37 cellular contexts compared by ENCODE assay signal in the genomic region with DNA sequence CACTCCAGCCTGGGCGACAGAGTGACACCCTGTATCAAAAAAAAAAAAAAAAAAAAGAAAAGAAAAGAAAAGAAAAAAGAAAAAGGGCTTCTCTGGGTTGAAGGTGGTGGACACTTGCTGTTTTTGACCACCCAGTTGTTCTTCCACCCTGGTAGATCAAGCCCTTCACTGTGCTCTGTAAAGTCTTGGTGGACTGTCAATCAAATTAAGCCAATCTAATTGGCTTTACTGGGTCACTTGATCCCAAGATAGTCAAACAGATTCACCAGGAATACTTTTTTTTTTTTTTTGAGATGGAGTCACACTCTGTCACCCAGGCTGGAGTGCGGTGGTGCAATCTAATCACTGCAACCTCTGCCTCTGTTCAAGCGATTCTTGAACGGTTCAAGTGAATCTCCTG.
"Had no signal": no experiment of that assay in that cellular context is flagged by ENCODE, and none has a peak within 500 bp of the region (broad histone marks: within the 10 kb centered on the region; RNA-seq: fewer than 3 reads in every experiment).

No MANE protein-coding gene starts in this region.

- H3K4me3 Mint-ChIP-seq: activated B cell treated with CpG ODN at 0.5 μM for 24 hours; activated CD4-positive, alpha-beta memory T cell treated with anti-CD3 and anti-CD28 coated beads for 36 hours; activated CD4-positive, alpha-beta T cell treated with anti-CD3 and anti-CD28 coated beads, Interleukin-2, amount 10 ng/mL, durations not matched to agents 24 days and 14 days; activated CD8-positive, alpha-beta T cell treated with anti-CD3 and anti-CD28 coated beads for 36 hours; activated naive CD4-positive, alpha-beta T cell treated with anti-CD3 and anti-CD28 coated beads, Interleukin-2, amount 10 ng/mL, durations not matched to agents 7 days and 5 days; activated naive CD4-positive, alpha-beta T cell treated with anti-CD3 and anti-CD28 coated beads, Interleukin-2, amount 50 U/mL, for 24 hours; activated naive CD8-positive, alpha-beta T cell; activated naive CD8-positive, alpha-beta T cell treated with anti-CD3 and anti-CD28 coated beads, Interleukin-2, amount 10 ng/mL, durations not matched to agents 7 days and 5 days; activated naive CD8-positive, alpha-beta T cell treated with anti-CD3 and anti-CD28 coated beads, Interleukin-2, amount 50 U/mL, for 24 hours; activated T-cell treated with anti-CD3 and anti-CD28 coated beads, Interleukin-2, amount 50 U/mL, for 4 hours; activated T-cell treated with anti-CD3 and anti-CD28 coated beads, Interleukin-2, amount 50 U/mL, for 72 hours; brain; central memory CD8-positive, alpha-beta T cell; T-helper 2 cell treated with Interferon-gamma antibody and Interleukin-4, amounts not matched to agents 5 μg/mL and 100 μg/mL, for 36 hours had no signal

- H3K36me3 ChIP-seq: ascending aorta, cardiac muscle cell, colonic mucosa had no signal

- H3K27me3 ChIP-seq: ascending aorta, cardiac muscle cell, colonic mucosa had no signal

- FAIRE-seq: bronchial epithelial cell, TTC549 had no signal

- H3K4me1 ChIP-seq: ascending aorta, colonic mucosa had no signal

- DNase-seq: activated B cell treated with CpG ODN at 0.5 μM for 24 hours; activated CD4-positive, alpha-beta memory T cell treated with anti-CD3 and anti-CD28 coated beads for 36 hours; activated CD4-positive, alpha-beta T cell treated with anti-CD3 and anti-CD28 coated beads for 4 hours; activated CD4-positive, alpha-beta T cell treated with anti-CD3 and anti-CD28 coated beads, Interleukin-2, amount 10 ng/mL, durations not matched to agents 24 days and 14 days; activated CD4-positive, alpha-beta T cell treated with anti-CD3 and anti-CD28 coated beads, Interleukin-2, amount 50 U/mL, for 1 hour; activated CD4-positive, alpha-beta T cell treated with anti-CD3 and anti-CD28 coated beads, Interleukin-2, amount 50 U/mL, for 4 hours; activated CD4-positive, CD25-positive, alpha-beta regulatory T cell treated with anti-CD3 and anti-CD28 coated beads, Interleukin-2, amount 50 U/mL, for 72 hours; activated CD8-positive, alpha-beta memory T cell treated with anti-CD3 and anti-CD28 coated beads, Interleukin-2, amount 50 U/mL, for 4 hours; activated CD8-positive, alpha-beta T cell treated with anti-CD3 and anti-CD28 coated beads for 36 hours; activated effector memory CD4-positive, alpha-beta T cell treated with Interleukin-2 at 50 U/mL for 16 hours; activated gamma-delta T cell; activated naive CD4-positive, alpha-beta T cell treated with anti-CD3 and anti-CD28 coated beads, Interleukin-2, amount 10 ng/mL, durations not matched to agents 7 days and 5 days; activated naive CD4-positive, alpha-beta T cell treated with Interleukin-2 at 50 U/mL for 16 hours; activated naive CD8-positive, alpha-beta T cell treated with anti-CD3 and anti-CD28 coated beads, Interleukin-2, amount 10 ng/mL, durations not matched to agents 7 days and 5 days; activated naive CD8-positive, alpha-beta T cell treated with anti-CD3 and anti-CD28 coated beads, Interleukin-2, amount 50 U/mL, for 24 hours; activated T-cell treated with anti-CD3 and anti-CD28 coated beads for 4 hours; activated T-cell treated with anti-CD3 and anti-CD28 coated beads, Interleukin-2, amount 50 U/mL, for 1 hour; activated T-cell treated with anti-CD3 and anti-CD28 coated beads, Interleukin-2, amount 50 U/mL, for 4 hours; activated T-cell treated with anti-CD3 and anti-CD28 coated beads, Interleukin-2, amount 50 U/mL, for 72 hours; amygdala; anterior cingulate cortex; caudate nucleus; cerebellar nuclear complex; colonic mucosa; T-helper 2 cell; T-helper 9 cell had no signal

- H3K27me3 Mint-ChIP-seq: activated CD4-positive, alpha-beta memory T cell treated with anti-CD3 and anti-CD28 coated beads for 36 hours; activated naive CD4-positive, alpha-beta T cell treated with anti-CD3 and anti-CD28 coated beads, Interleukin-2, amount 50 U/mL, for 24 hours; activated naive CD8-positive, alpha-beta T cell treated with anti-CD3 and anti-CD28 coated beads, Interleukin-2, amount 10 ng/mL, durations not matched to agents 7 days and 5 days had no signal

- H3K4me3 ChIP-seq: ascending aorta, cardiac muscle cell, colonic mucosa had no signal

- H3K9me3 Mint-ChIP-seq: activated B cell treated with CpG ODN at 0.5 μM for 24 hours; activated CD4-positive, alpha-beta memory T cell treated with anti-CD3 and anti-CD28 coated beads for 36 hours; activated CD8-positive, alpha-beta T cell treated with anti-CD3 and anti-CD28 coated beads for 36 hours; activated naive CD4-positive, alpha-beta T cell treated with anti-CD3 and anti-CD28 coated beads, Interleukin-2, amount 10 ng/mL, durations not matched to agents 7 days and 5 days; activated naive CD4-positive, alpha-beta T cell treated with anti-CD3 and anti-CD28 coated beads, Interleukin-2, amount 50 U/mL, for 24 hours; activated naive CD8-positive, alpha-beta T cell treated with anti-CD3 and anti-CD28 coated beads, Interleukin-2, amount 10 ng/mL, durations not matched to agents 7 days and 5 days; activated naive CD8-positive, alpha-beta T cell treated with anti-CD3 and anti-CD28 coated beads, Interleukin-2, amount 50 U/mL, for 24 hours; activated T-cell treated with anti-CD3 and anti-CD28 coated beads, Interleukin-2, amount 50 U/mL, for 4 hours; activated T-helper 2 cell treated with anti-CD3 and anti-CD28 coated beads, Interferon-gamma antibody, Interleukin-2, Interleukin-4, amounts not matched to agents 10 μg/mL and 5 μg/mL and 100 μg/mL, durations not matched to agents 14 hours and 24 hours and 36 hours; central memory CD8-positive, alpha-beta T cell; T-helper 2 cell treated with Interferon-gamma antibody and Interleukin-4, amounts not matched to agents 5 μg/mL and 100 μg/mL, for 36 hours had no signal

- H3K4me1 Mint-ChIP-seq: activated B cell treated with CpG ODN at 0.5 μM for 24 hours; activated naive CD4-positive, alpha-beta T cell treated with anti-CD3 and anti-CD28 coated beads, Interleukin-2, amount 10 ng/mL, durations not matched to agents 7 days and 5 days; activated naive CD4-positive, alpha-beta T cell treated with anti-CD3 and anti-CD28 coated beads, Interleukin-2, amount 50 U/mL, for 24 hours; activated naive CD8-positive, alpha-beta T cell treated with anti-CD3 and anti-CD28 coated beads, Interleukin-2, amount 50 U/mL, for 24 hours had no signal

- H3K27ac Mint-ChIP-seq: activated B cell treated with CpG ODN at 0.5 μM for 24 hours; activated CD4-positive, alpha-beta memory T cell treated with anti-CD3 and anti-CD28 coated beads for 36 hours; activated CD4-positive, alpha-beta T cell treated with anti-CD3 and anti-CD28 coated beads, Interleukin-2, amount 10 ng/mL, durations not matched to agents 24 days and 14 days; activated CD8-positive, alpha-beta T cell treated with anti-CD3 and anti-CD28 coated beads for 36 hours; activated naive CD4-positive, alpha-beta T cell treated with anti-CD3 and anti-CD28 coated beads, Interleukin-2, amount 10 ng/mL, durations not matched to agents 7 days and 5 days; activated naive CD4-positive, alpha-beta T cell treated with anti-CD3 and anti-CD28 coated beads, Interleukin-2, amount 50 U/mL, for 24 hours; activated naive CD8-positive, alpha-beta T cell; activated naive CD8-positive, alpha-beta T cell treated with anti-CD3 and anti-CD28 coated beads, Interleukin-2, amount 10 ng/mL, durations not matched to agents 7 days and 5 days; activated naive CD8-positive, alpha-beta T cell treated with anti-CD3 and anti-CD28 coated beads, Interleukin-2, amount 50 U/mL, for 24 hours; activated T-cell treated with anti-CD3 and anti-CD28 coated beads, Interleukin-2, amount 50 U/mL, for 72 hours; activated T-helper 2 cell treated with anti-CD3 and anti-CD28 coated beads, Interferon-gamma antibody, Interleukin-2, Interleukin-4, amounts not matched to agents 10 μg/mL and 5 μg/mL and 100 μg/mL, durations not matched to agents 14 hours and 24 hours and 36 hours; T-helper 2 cell treated with Interferon-gamma antibody and Interleukin-4, amounts not matched to agents 5 μg/mL and 100 μg/mL, for 36 hours had no signal

- ATAC-seq: activated CD8-positive, alpha-beta T cell treated with anti-CD3 and anti-CD28 coated beads for 36 hours; activated naive CD8-positive, alpha-beta T cell treated with anti-CD3 and anti-CD28 coated beads, Interleukin-2, amount 50 U/mL, for 24 hours; activated T-cell treated with anti-CD3 and anti-CD28 coated beads, Interleukin-2, amount 50 U/mL, for 72 hours had no signal

- H3K9me3 ChIP-seq: ascending aorta, colonic mucosa had no signal

- H3K27ac ChIP-seq: ascending aorta, cardiac muscle cell, colonic mucosa, VCaP had no signal

- H3K36me3 Mint-ChIP-seq: activated CD4-positive, alpha-beta memory T cell treated with anti-CD3 and anti-CD28 coated beads for 36 hours; activated naive CD4-positive, alpha-beta T cell treated with anti-CD3 and anti-CD28 coated beads, Interleukin-2, amount 10 ng/mL, durations not matched to agents 7 days and 5 days; activated naive CD4-positive, alpha-beta T cell treated with anti-CD3 and anti-CD28 coated beads, Interleukin-2, amount 50 U/mL, for 24 hours; activated naive CD8-positive, alpha-beta T cell treated with anti-CD3 and anti-CD28 coated beads, Interleukin-2, amount 10 ng/mL, durations not matched to agents 7 days and 5 days; brain had no signal
